ENCODE assay signal across 8 cellular contexts in genomic region chr9:136882109-136882946, GRCh38. TPM values are rescaled to one million over a fixed set of nuclear protein-coding genes. Genes with fewer than 3 reads are reported as not detected.
DNase-seq lines count a peak whose midpoint lies in the region; ATAC-seq lines count a peak whose summit lies in the region.

No MANE protein-coding gene starts in this region.

- H3K27me3 ChIP-seq in H7 (ENCODE audit: control insufficient read depth, insufficient read depth, low read length), result no peaks in the 10 kb centered on the region

- no peaks in the 10 kb centered on the region for H3K36me3 ChIP-seq in H7 (replicated peaks; ENCODE audit: control insufficient read depth, insufficient read depth, low read length)

- peak; percentile 43 for ATAC-seq in activated naive CD8-positive, alpha-beta T cell treated with anti-CD3 and anti-CD28 coated beads, Interleukin-2, amount 10 ng/mL, durations not matched to agents 7 days and 5 days (ENCODE audit: low read depth)
- ATAC-seq in left colon, result peak; percentile 33
- no peak for ATAC-seq in HG02623 (IDR thresholded peaks at IDR 0.05; ENCODE audit: unreplicated experiment)

- peak overlapping the region; percentile 85 for H3K4me3 Mint-ChIP-seq in activated naive CD8-positive, alpha-beta T cell treated with anti-CD3 and anti-CD28 coated beads, Interleukin-2, amount 10 ng/mL, durations not matched to agents 7 days and 5 days

- H3K36me3 Mint-ChIP-seq in activated naive CD8-positive, alpha-beta T cell treated with anti-CD3 and anti-CD28 coated beads, Interleukin-2, amount 10 ng/mL, durations not matched to agents 7 days and 5 days, result no peaks in the 10 kb centered on the region

- POLR2A ChIA-PET in activated naive CD8-positive, alpha-beta T cell treated with anti-CD3 and anti-CD28 coated beads, Interleukin-2, amount 10 ng/mL, durations not matched to agents 7 days and 5 days (lab: Charles Lee), result interaction anchor here (0.6 to 4.5 kb wide), 23 partner anchors 10 to 358 kb away, joined by 3 to 29 read pairs (median 4); partner anchors contain the start of genes AJM1, C8G, CLIC3 and EDF1

- H3K27me3 Mint-ChIP-seq in activated naive CD8-positive, alpha-beta T cell treated with anti-CD3 and anti-CD28 coated beads, Interleukin-2, amount 10 ng/mL, durations not matched to agents 7 days and 5 days, result no peaks in the 10 kb centered on the region

- H3K27ac Mint-ChIP-seq in activated naive CD8-positive, alpha-beta T cell treated with anti-CD3 and anti-CD28 coated beads, Interleukin-2, amount 10 ng/mL, durations not matched to agents 7 days and 5 days, result peak overlapping the region; percentile 96

- DNase-seq in COLO829 (ENCODE audit: low spot score), result peak; percentile 85
- DNase-seq in H7, result peak; percentile 64
- DNase-seq in SW480 (ENCODE audit: low spot score), result peak; percentile 86
- DNase-seq in activated naive CD8-positive, alpha-beta T cell treated with anti-CD3 and anti-CD28 coated beads, Interleukin-2, amount 10 ng/mL, durations not matched to agents 7 days and 5 days, result peak; percentile 77
- DNase-seq in left colon, result peak; percentile 54 to 76
- DNase-seq in stimulated activated CD8-positive, alpha-beta memory T cell treated with anti-CD3 and anti-CD28 coated beads, Interleukin-15, amount 100 ng/mL, for 48 hours (ENCODE audit: low read depth in 2 of 2), result peak; percentile 91 to 92
- DNase-seq in occipital lobe (lab: John Stamatoyannopoulos, UW), result no peak

- H3K4me1 Mint-ChIP-seq in activated naive CD8-positive, alpha-beta T cell treated with anti-CD3 and anti-CD28 coated beads, Interleukin-2, amount 10 ng/mL, durations not matched to agents 7 days and 5 days, result peaks cover 31% of the 10 kb centered on the region

- no peaks in the 10 kb centered on the region for H3K9me3 Mint-ChIP-seq in activated naive CD8-positive, alpha-beta T cell treated with anti-CD3 and anti-CD28 coated beads, Interleukin-2, amount 10 ng/mL, durations not matched to agents 7 days and 5 days

- intact Hi-C loops in left colon (cut with DNase I, micrococcal nuclease), result no loop called here

- no peak overlapping the region for H3K4me3 ChIP-seq in H7 (ENCODE audit: insufficient read depth, low read depth, low read length)

RNA-seq across cellular contexts. Expression of gene TRAF2, which starts 4.0 kb away (rescaled TPM):
- total RNA-seq in H7 (2014; rRNA removed; shearing (Covaris generic)), result 40.9 and 48.6 TPM in 2 replicates
- 10 to 100 TPM; 44.0 to 52.1 TPM for total RNA-seq in activated naive CD8-positive, alpha-beta T cell treated with anti-CD3 and anti-CD28 coated beads, Interleukin-2, amount 10 ng/mL, durations not matched to agents 7 days and 5 days
- 10 to 100 TPM; 23.7 to 25.3 TPM for total RNA-seq in left colon
- total RNA-seq in occipital lobe, result 8.9 TPM

RNA-seq across cellular contexts. Expression of gene EDF1, which starts 16.2 kb away (rescaled TPM):
- 213 and 240 TPM in 2 replicates for total RNA-seq in H7 (2014; rRNA removed; shearing (Covaris generic))
- 100 to 1,000 TPM; 289 to 297 TPM for total RNA-seq in activated naive CD8-positive, alpha-beta T cell treated with anti-CD3 and anti-CD28 coated beads, Interleukin-2, amount 10 ng/mL, durations not matched to agents 7 days and 5 days
- total RNA-seq in left colon, result 100 to 1,000 TPM; 434 to 466 TPM
- total RNA-seq in occipital lobe, result 96.2 TPM

RNA-seq across cellular contexts. Expression of gene MAMDC4, which starts 30.2 kb away (rescaled TPM):
- 1.2 and 3.0 TPM in 2 replicates for total RNA-seq in H7 (2014; rRNA removed; shearing (Covaris generic))
- 10 to 100 TPM; 16.6 to 18.0 TPM for total RNA-seq in activated naive CD8-positive, alpha-beta T cell treated with anti-CD3 and anti-CD28 coated beads, Interleukin-2, amount 10 ng/mL, durations not matched to agents 7 days and 5 days
- total RNA-seq in left colon, result 10 to 100 TPM; 19.1 to 20.1 TPM
- total RNA-seq in occipital lobe, result 2.5 TPM

RNA-seq across cellular contexts. Expression of gene PHPT1, which starts 33.1 kb away (rescaled TPM):
- total RNA-seq in H7 (2014; rRNA removed; shearing (Covaris generic)), result 68.2 and 75.5 TPM in 2 replicates
- 10 to 100 TPM; 80.5 to 89.0 TPM for total RNA-seq in activated naive CD8-positive, alpha-beta T cell treated with anti-CD3 and anti-CD28 coated beads, Interleukin-2, amount 10 ng/mL, durations not matched to agents 7 days and 5 days
- 100 to 1,000 TPM; 109 to 154 TPM for total RNA-seq in left colon
- 76.9 TPM for total RNA-seq in occipital lobe

RNA-seq across cellular contexts. Expression of gene AJM1, which starts 40.0 kb away (rescaled TPM):
- 0.14 and 0.52 TPM in 2 replicates for total RNA-seq in H7 (2014; rRNA removed; shearing (Covaris generic))
- total RNA-seq in activated naive CD8-positive, alpha-beta T cell treated with anti-CD3 and anti-CD28 coated beads, Interleukin-2, amount 10 ng/mL, durations not matched to agents 7 days and 5 days, result 1 to 10 TPM; 6.6 to 6.7 TPM
- 10 to 100 TPM; 10.4 to 11.1 TPM for total RNA-seq in left colon
- 0.94 TPM for total RNA-seq in occipital lobe
